In genomic region chr3:48826451-48826850, GRCh38 we compare ENCODE assay signal across 14 cellular contexts.
A peak's percentile ranks its signal among the peaks of the same experiment; 100 is the strongest.
DNase-seq lines count a peak whose midpoint lies in the region; ATAC-seq and TF ChIP-seq lines count a peak whose summit lies in the region.
"Had no signal": no experiment of that assay in that cellular context is flagged by ENCODE, and none has a peak within 500 bp of the region (broad histone marks: within the 10 kb centered on the region; RNA-seq: fewer than 3 reads in every experiment).

No MANE protein-coding gene starts in this region.

- peak; percentile 78 for DNase-seq in AG04449 (ENCODE audit: low read depth, low spot score)
- DNase-seq in HFF-Myc (ENCODE audit: extremely low read depth, low read depth), result peak; percentile 30
- DNase-seq in astrocyte of the cerebellum (ENCODE audit: low read depth), result peak; percentile 91
- DNase-seq in kidney tubule cell (ENCODE audit: low spot score), result peak; percentile 67
- DNase-seq in NCI-H187 treated with DMSO at 0.1 percent for 48 hours (lab: John Stamatoyannopoulos, UW), result no peak
- no peak for DNase-seq in activated CD8-positive, alpha-beta memory T cell treated with anti-CD3 and anti-CD28 coated beads for 24 hours
- DNase-seq in NCI-H2227 (lab: John Stamatoyannopoulos, UW; ENCODE audit: unreplicated experiment), result no peak
- DNase-seq: activated T-cell treated with anti-CD3 and anti-CD28 coated beads, Interleukin-2, amount 50 U/mL, for 48 hours; C1 segment of cervical spinal cord; left colon; NCI-H2171; stimulated activated CD4-positive, alpha-beta T cell treated with anti-CD3 and anti-CD28 coated beads, Interleukin-2, amount 100 ng/mL, for 24 hours; stomach had no signal

- in situ Hi-C loops in astrocyte of the cerebellum (cut with HindIII; ENCODE audit: low sequenced_read_pairs), result no loop called here

- CTCF ChIA-PET in AG04449 (lab: Yijun Ruan, JAX), result no interaction called here

- H3K4me3 ChIP-seq in AG04449 (ENCODE audit: low read depth, low read length) (no peak overlapping the region), HFF-Myc (replicated peaks; ENCODE audit: low read depth, low read length) (no peak overlapping the region), astrocyte of the cerebellum (ENCODE audit: low read depth, low read length) (no peak overlapping the region)
- H3K4me3 ChIP-seq: stomach had no signal

- POLR2A ChIA-PET in AG04449 (lab: Yijun Ruan, JAX), result no interaction called here

- ATAC-seq in HG02981 (IDR thresholded peaks at IDR 0.05; ENCODE audit: unreplicated experiment), result no peak
- ATAC-seq: left colon had no signal

- TF ChIP-seq CTCF in AG04449 (IDR thresholded peaks at IDR 0.05; ENCODE audit: insufficient read depth, low read length, missing control alignments) (no peak), HFF-Myc (IDR thresholded peaks at IDR 0.05; ENCODE audit: low read depth, low read length, missing control alignments) (no peak), astrocyte of the cerebellum (IDR thresholded peaks at IDR 0.05; ENCODE audit: low read depth, low read length, missing control alignments) (no peak)

Comparison
In these comparisons a context has a peak if more than half of its experiments do, and no peak if none do; other contexts are left out.
1. DNase-seq: peak in AG04449 (single experiment), HFF-Myc (single experiment), astrocyte of the cerebellum (single experiment) and kidney tubule cell (single experiment); none in NCI-H187 treated with DMSO at 0.1 percent for 48 hours (single experiment), activated CD8-positive, alpha-beta memory T cell treated with anti-CD3 and anti-CD28 coated beads for 24 hours (single experiment) and NCI-H2227 (single experiment).